Comparison of ENCODE assay signal across 1 cellular context in genomic region chr16:88726408-88726749, GRCh38.
TF ChIP-seq lines count a peak whose summit lies in the region.

No MANE protein-coding gene starts in this region.

TF ChIP-seq in GM12878, 131 proteins besides CTCF, POLR2A, EP300 and RAD21:
- TF ChIP-seq CEBPZ (IDR thresholded peaks at IDR 0.05; ENCODE audit: low read depth, low read length) (no peak), SRF (IDR thresholded peaks at IDR 0.05; ENCODE audit: low read depth in 2 of 2, low read length in 2 of 2) (no peak), ZBED1 (IDR thresholded peaks at IDR 0.05; ENCODE audit: borderline replicate concordance) (no peak), RCOR1 (conservative IDR thresholded peaks at IDR 0.05; ENCODE audit: low read depth, low read length) (no peak), POU2F2 (IDR thresholded peaks at IDR 0.05; ENCODE audit: borderline replicate concordance, low read depth, low read length) (no peak), ESRRA (IDR thresholded peaks at IDR 0.05; ENCODE audit: low read length) (no peak), BHLHE40 (IDR thresholded peaks at IDR 0.05; ENCODE audit: borderline replicate concordance in 1 of 2, low read depth in 2 of 2, low read length in 1 of 2) (no peak), IRF3 (IDR thresholded peaks at IDR 0.05) (no peak), BCL3 (IDR thresholded peaks at IDR 0.05; ENCODE audit: borderline replicate concordance, insufficient read depth, low read depth, low read length, poor library complexity, severe bottlenecking) (no peak)
